In genomic region chr17:18184143-18185007, GRCh38 we compare ENCODE assay signal across 8 cellular contexts. TPM values are rescaled to one million over a fixed set of nuclear protein-coding genes. Genes with fewer than 3 reads are reported as not detected.
DNase-seq lines count a peak whose midpoint lies in the region; ATAC-seq, FAIRE-seq and TF ChIP-seq lines count a peak whose summit lies in the region.

No MANE protein-coding gene starts in this region.

- TF ChIP-seq CTCF in WTC11 (IDR thresholded peaks at IDR 0.05) (no peak), bronchial epithelial cell (IDR thresholded peaks at IDR 0.05; ENCODE audit: insufficient read depth, low read length, severe bottlenecking) (no peak), kidney (IDR thresholded peaks at IDR 0.05; ENCODE audit: borderline replicate concordance, extremely low read depth, insufficient read depth) (no peak)

- H3K9ac ChIP-seq in kidney (ENCODE audit: low read length in 2 of 2), result peak overlapping the region; percentile 72 to 92

- H3K36me3 Mint-ChIP-seq in WTC11, result peaks cover 29% of the 10 kb centered on the region

- H3K4me1 ChIP-seq in kidney (ENCODE audit: control insufficient read depth in 1 of 2, insufficient read depth in 1 of 2, low read depth in 1 of 2, low read length in 2 of 2), result peaks cover 22 to 35% of the 10 kb centered on the region in 2 donors

- POLR2A ChIA-PET in WTC11 (lab: Charles Lee), result interaction anchor here (0.6 to 2.9 kb wide), 6 partner anchors 26 to 76 kb away, joined by 3 to 17 read pairs (median 4); partner anchors contain the start of gene MIEF2

- intact Hi-C loops in kidney (cut with DNase I), result no loop called here

- no peaks in the 10 kb centered on the region for H3K27me3 ChIP-seq in bronchial epithelial cell (ENCODE audit: control insufficient read depth, insufficient read depth, low read length)

- H3K27ac Mint-ChIP-seq in WTC11, result peak overlapping the region; percentile 78

- ATAC-seq in GM18502 (IDR thresholded peaks at IDR 0.05; ENCODE audit: poor library complexity, unreplicated experiment) (peak; percentile 11), HG03457 (IDR thresholded peaks at IDR 0.05; ENCODE audit: unreplicated experiment) (peak; percentile 3), WTC11 (no peak), HG03139 (IDR thresholded peaks at IDR 0.05; ENCODE audit: unreplicated experiment) (no peak)

- H3K9me3 ChIP-seq in kidney (ENCODE audit: control insufficient read depth in 1 of 2, low read length in 2 of 2), result no peaks in the 10 kb centered on the region

- no peaks in the 10 kb centered on the region for H3K27me3 Mint-ChIP-seq in WTC11 (ENCODE audit: low read depth)

- CTCF ChIA-PET in WTC11 (lab: Charles Lee), result interaction anchor here (0.9 to 4.3 kb wide), 10 partner anchors 9 to 63 kb away, joined by 3 to 44 read pairs (median 10); no protein-coding TSS in a partner anchor

- FAIRE-seq in bronchial epithelial cell (lab: Jason Lieb, UNC) (no peak), kidney (lab: Jason Lieb, UNC) (no peak)

- H3K4me1 Mint-ChIP-seq in WTC11, result peaks cover 43% of the 10 kb centered on the region

- H3K4me3 ChIP-seq in bronchial epithelial cell (ENCODE audit: low read depth, low read length) (peak overlapping the region; percentile 85), kidney (ENCODE audit: low read length in 2 of 2) (peak overlapping the region; percentile 75 to 84)

- H3K27ac ChIP-seq in kidney (ENCODE audit: low read depth in 2 of 2, low read length in 2 of 2), result peak overlapping the region; percentile 97 to 99

- H3K4me3 Mint-ChIP-seq in WTC11, result peak overlapping the region; percentile 93

- DNase-seq in WTC11 (ENCODE audit: low spot score) (peak; percentile 54), bronchial epithelial cell (ENCODE audit: low read depth) (no peak), kidney (peak; percentile 87), HuH-7 (ENCODE audit: low spot score) (no peak)
- DNase-seq in stimulated activated CD4-positive, alpha-beta T cell treated with anti-CD3 and anti-CD28 coated beads, Interleukin-1b, Interleukin-23, amount 100 ng/mL, for 1 hour (ENCODE audit: low read depth in 2 of 2), result peak; percentile 30 to 39

- H3K36me3 ChIP-seq in bronchial epithelial cell (ENCODE audit: control insufficient read depth, insufficient read depth, low read length) (peaks cover 1% of the 10 kb centered on the region), kidney (ENCODE audit: control insufficient read depth in 1 of 2, insufficient read depth in 2 of 2, low read length in 2 of 2) (peaks cover 0 to 3% of the 10 kb centered on the region in 2 donors)

- no peaks in the 10 kb centered on the region for H3K9me3 Mint-ChIP-seq in WTC11

TF ChIP-seq in WTC11, 78 proteins besides CTCF, POLR2A, EP300 and RAD21 (continues in another document):
- no peak for TF ChIP-seq ELF4 (CRISPR knock-in tag; IDR thresholded peaks at IDR 0.05; ENCODE audit: low read depth)
- 0 out of 2 replicates have a peak, but pooled peaks have one; percentile 9 for TF ChIP-seq USF1 (CRISPR knock-in tag; IDR thresholded peaks at IDR 0.05)
- TF ChIP-seq MLX (CRISPR knock-in tag; IDR thresholded peaks at IDR 0.05), result no peak
- no peak for TF ChIP-seq ATF2 (CRISPR knock-in tag; IDR thresholded peaks at IDR 0.05; ENCODE audit: borderline replicate concordance, low read depth)
- no peak for TF ChIP-seq USF2 (CRISPR knock-in tag; IDR thresholded peaks at IDR 0.05)
- TF ChIP-seq ZNF219 (CRISPR knock-in tag; IDR thresholded peaks at IDR 0.05; ENCODE audit: borderline replicate concordance), result no peak
- no peak for TF ChIP-seq ZSCAN18 (CRISPR knock-in tag; IDR thresholded peaks at IDR 0.05)
- TF ChIP-seq GTF2I (CRISPR knock-in tag; conservative IDR thresholded peaks at IDR 0.05), result no peak
- TF ChIP-seq ESRRA (CRISPR knock-in tag; IDR thresholded peaks at IDR 0.05; ENCODE audit: borderline replicate concordance), result no peak
- no peak for TF ChIP-seq GRHL2 (CRISPR knock-in tag; IDR thresholded peaks at IDR 0.05; ENCODE audit: insufficient replicate concordance, severe bottlenecking)
- 0 out of 2 replicates have a peak, but pooled peaks have one; percentile 44 for TF ChIP-seq FOXP1 (CRISPR knock-in tag; IDR thresholded peaks at IDR 0.05; ENCODE audit: borderline replicate concordance)
- no peak for TF ChIP-seq MYBL2 (CRISPR knock-in tag; IDR thresholded peaks at IDR 0.05)
- 0 out of 2 replicates have a peak, but pooled peaks have one; percentile 54 for TF ChIP-seq ATF6 (CRISPR knock-in tag; IDR thresholded peaks at IDR 0.05)
- TF ChIP-seq ZNF263 (CRISPR knock-in tag; IDR thresholded peaks at IDR 0.05; ENCODE audit: low read depth), result peak; percentile 67; the same call in 1 of the 2 replicates
- TF ChIP-seq SMAD3 (CRISPR knock-in tag; IDR thresholded peaks at IDR 0.05; ENCODE audit: borderline replicate concordance), result no peak
- TF ChIP-seq PRRX2 (CRISPR knock-in tag; IDR thresholded peaks at IDR 0.05), result no peak

RNA-seq across cellular contexts. Expression of gene ALKBH5, which starts 0.7 kb away (rescaled TPM):
- total RNA-seq in WTC11 (2021) (105 to 115 TPM (median 111 TPM) in 3 replicates), bronchial epithelial cell (96.3 and 104 TPM in 2 replicates), kidney (94.4 TPM)
- 67.1 TPM for polyA plus RNA-seq in kidney (ENCODE audit: insufficient read depth, low read depth, low replicate concordance)

RNA-seq across cellular contexts. Expression of gene LLGL1, which starts 41.1 kb away (rescaled TPM):
- 76.0 to 87.8 TPM (median 78.6 TPM) in 3 replicates for total RNA-seq in WTC11 (2021)
- 20.0 and 23.2 TPM in 2 replicates for total RNA-seq in bronchial epithelial cell
- 13.7 TPM for total RNA-seq in kidney
- 8.0 TPM for polyA plus RNA-seq in kidney (ENCODE audit: insufficient read depth, low read depth, low replicate concordance)

Comparison
In these comparisons a context has a peak if more than half of its experiments do, and no peak if none do; other contexts are left out.
1. ATAC-seq: peak in GM18502 (single experiment) and HG03457 (single experiment); none in WTC11 (single experiment) and HG03139 (single experiment).
2. DNase-seq: peak in WTC11 (single experiment), kidney (single experiment) and stimulated activated CD4-positive, alpha-beta T cell treated with anti-CD3 and anti-CD28 coated beads, Interleukin-1b, Interleukin-23, amount 100 ng/mL, for 1 hour (2 of 2); none in bronchial epithelial cell (single experiment) and HuH-7 (single experiment).